ENCODE assay signal across 18 cellular contexts in genomic region chr6:34961082-34961481, GRCh38.
"Had no signal": no experiment of that assay in that cellular context is flagged by ENCODE, and none has a peak within 500 bp of the region (broad histone marks: within the 10 kb centered on the region; RNA-seq: fewer than 3 reads in every experiment).

No MANE protein-coding gene starts in this region.

- DNase-seq: activated CD4-positive, alpha-beta T cell treated with anti-CD3 and anti-CD28 coated beads, Interleukin-2, amount 10 ng/mL, durations not matched to agents 24 days and 14 days; activated naive CD4-positive, alpha-beta T cell treated with anti-CD3 and anti-CD28 coated beads, Interleukin-2, amount 50 U/mL, for 16 hours; activated T-cell treated with anti-CD3 and anti-CD28 coated beads for 4 hours; amniotic stem cell; body of pancreas; dermis blood vessel endothelial cell; endodermal cell; immature natural killer cell; left colon; naive B cell; nucleus accumbens; sigmoid colon; stimulated activated CD4-positive, alpha-beta T cell treated with anti-CD3 and anti-CD28 coated beads, Interleukin-4, amount 100 ng/mL, for 1 hour; stomach; T-helper 9 cell; tibial artery had no signal

- H3K27ac ChIP-seq: body of pancreas, RWPE1, tibial artery had no signal

- H3K4me1 ChIP-seq: body of pancreas had no signal

- H3K27me3 ChIP-seq: body of pancreas, sigmoid colon, stomach, tibial artery had no signal

- H3K9me3 ChIP-seq: prostate gland, sigmoid colon, stomach had no signal

- H3K36me3 ChIP-seq: prostate gland, sigmoid colon, stomach, tibial artery had no signal

- H3K4me3 ChIP-seq: body of pancreas, prostate gland, sigmoid colon, stomach, tibial artery had no signal
